Comparison of ENCODE assay signal across 9 cellular contexts in the genomic region with DNA sequence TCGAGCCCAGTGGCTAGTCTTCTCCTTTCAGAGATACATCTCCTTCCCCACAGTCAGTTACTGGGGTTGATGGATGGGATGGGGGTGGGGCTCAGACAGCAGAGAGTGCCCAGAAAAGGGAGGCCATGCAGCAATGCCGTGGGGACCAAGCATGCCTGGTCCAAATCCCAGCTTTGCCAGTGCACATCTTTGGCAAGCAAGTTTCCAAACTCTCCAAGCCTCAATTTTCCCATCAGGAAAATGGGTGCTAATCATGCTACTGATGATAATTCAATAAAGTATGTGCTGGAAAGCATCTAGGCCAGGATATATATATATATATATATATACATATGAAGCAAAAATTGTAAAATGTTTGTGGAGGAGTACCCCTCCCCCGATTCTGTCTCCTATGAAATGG.
"Had no signal": no experiment of that assay in that cellular context is flagged by ENCODE, and none has a peak within 500 bp of the region (broad histone marks: within the 10 kb centered on the region; RNA-seq: fewer than 3 reads in every experiment).

No MANE protein-coding gene starts in this region.

- H2AFZ ChIP-seq: GM23248 had no signal

- DNase-seq: GM23248, GOT3, H9, HCEC 1CT, HFFc6 had no signal

- FAIRE-seq: H54 had no signal

- H3K36me3 ChIP-seq: HAP-1 had no signal

- H3K4me2 ChIP-seq: GM23338 had no signal

- H3K9ac ChIP-seq: GM23248 had no signal

- H3K9me3 ChIP-seq: HAP-1 had no signal

- H3K4me3 ChIP-seq: GM23248, GM23338, HAP-1 had no signal

- H3K4me1 ChIP-seq: HAP-1 had no signal

- ATAC-seq: HCT116 had no signal

- H3K27ac ChIP-seq: GM23248 had no signal
